In genomic region chr2:218229239-218229638, GRCh38 we compare ENCODE assay signal across 8 cellular contexts. TPM values are rescaled to one million over a fixed set of nuclear protein-coding genes. Genes with fewer than 3 reads are reported as not detected.
A peak's percentile ranks its signal among the peaks of the same experiment; 100 is the strongest.
DNase-seq lines count a peak whose midpoint lies in the region; ATAC-seq lines count a peak whose summit lies in the region.

No MANE protein-coding gene starts in this region.

- peaks cover 89% of the 10 kb centered on the region for H3K36me3 Mint-ChIP-seq in activated CD4-positive, alpha-beta memory T cell treated with anti-CD3 and anti-CD28 coated beads, Interleukin-2, amount 10 ng/mL, durations not matched to agents 7 days and 5 days (ENCODE audit: low read depth)

- peaks cover 82% of the 10 kb centered on the region for H3K4me1 Mint-ChIP-seq in activated CD4-positive, alpha-beta memory T cell treated with anti-CD3 and anti-CD28 coated beads, Interleukin-2, amount 10 ng/mL, durations not matched to agents 7 days and 5 days

- CTCF ChIA-PET in activated CD4-positive, alpha-beta memory T cell treated with anti-CD3 and anti-CD28 coated beads, Interleukin-2, amount 10 ng/mL, durations not matched to agents 7 days and 5 days (lab: Charles Lee), result interaction anchor here (0.9 to 4.6 kb wide), 18 partner anchors 8 to 481 kb away, joined by 3 to 62 read pairs (median 5); partner anchors contain the start of genes AAMP, ARPC2 and PNKD

- peak overlapping the region; percentile 86 for H3K27ac Mint-ChIP-seq in activated CD4-positive, alpha-beta memory T cell treated with anti-CD3 and anti-CD28 coated beads, Interleukin-2, amount 10 ng/mL, durations not matched to agents 7 days and 5 days

- POLR2A ChIA-PET in activated CD4-positive, alpha-beta memory T cell treated with anti-CD3 and anti-CD28 coated beads, Interleukin-2, amount 10 ng/mL, durations not matched to agents 7 days and 5 days (lab: Charles Lee), result interaction anchor here (0.9 to 11.0 kb wide), 16 partner anchors 9 to 430 kb away, joined by 3 to 260 read pairs (median 8); partner anchors contain the start of genes AAMP, ARPC2, BCS1L and CTDSP1

- DNase-seq in GM04504 (ENCODE audit: low read depth), result peak; percentile 54
- peak; percentile 74 for DNase-seq in Jurkat, Clone E6-1 (ENCODE audit: low read depth, low spot score)
- DNase-seq in activated CD4-positive, alpha-beta memory T cell treated with anti-CD3 and anti-CD28 coated beads, Interleukin-2, amount 10 ng/mL, durations not matched to agents 7 days and 5 days, result peak; percentile 63
- no peak for DNase-seq in Right ventricle myocardium superior
- DNase-seq in stimulated activated CD4-positive, alpha-beta T cell treated with anti-CD3 and anti-CD28 coated beads, Interleukin-4, amount 100 ng/mL, for 24 hours, result peak; percentile 58
- DNase-seq in NCI-H2081 treated with DMSO at 0.1 percent for 48 hours (lab: John Stamatoyannopoulos, UW), result no peak
- no peak for DNase-seq in NCI-H510A (lab: John Stamatoyannopoulos, UW)

- H3K4me3 Mint-ChIP-seq in activated CD4-positive, alpha-beta memory T cell treated with anti-CD3 and anti-CD28 coated beads, Interleukin-2, amount 10 ng/mL, durations not matched to agents 7 days and 5 days, result peak overlapping the region; percentile 33

- no peak overlapping the region for H3K4me3 ChIP-seq in Jurkat, Clone E6-1 (ENCODE audit: low read length)

- ATAC-seq in GM21529 (IDR thresholded peaks at IDR 0.05; ENCODE audit: unreplicated experiment), result peak; percentile 93
- ATAC-seq in Right ventricle myocardium superior (ENCODE audit: poor library complexity), result peak; percentile 54

- H3K9me3 Mint-ChIP-seq in activated CD4-positive, alpha-beta memory T cell treated with anti-CD3 and anti-CD28 coated beads, Interleukin-2, amount 10 ng/mL, durations not matched to agents 7 days and 5 days, result no peaks in the 10 kb centered on the region

- H3K27me3 Mint-ChIP-seq in activated CD4-positive, alpha-beta memory T cell treated with anti-CD3 and anti-CD28 coated beads, Interleukin-2, amount 10 ng/mL, durations not matched to agents 7 days and 5 days, result no peaks in the 10 kb centered on the region

- intact Hi-C loops in Right ventricle myocardium superior (cut with DNase I), result no loop called here

RNA-seq across cellular contexts. Expression of gene ARPC2, which starts 12.2 kb away (rescaled TPM):
- polyA plus RNA-seq in Jurkat, Clone E6-1 (2012; ENCODE audit: insufficient read depth, insufficient read length), result 511 TPM
- total RNA-seq in activated CD4-positive, alpha-beta memory T cell treated with anti-CD3 and anti-CD28 coated beads, Interleukin-2, amount 10 ng/mL, durations not matched to agents 7 days and 5 days, result 100 to 1,000 TPM; 765 to 778 TPM
- 123 TPM for total RNA-seq in Right ventricle myocardium superior

RNA-seq across cellular contexts. Expression of gene GPBAR1, which starts 31.6 kb away (rescaled TPM):
- not detected for polyA plus RNA-seq in Jurkat, Clone E6-1 (2012; ENCODE audit: insufficient read depth, insufficient read length)
- under 1 TPM; 0.68 to 0.75 TPM for total RNA-seq in activated CD4-positive, alpha-beta memory T cell treated with anti-CD3 and anti-CD28 coated beads, Interleukin-2, amount 10 ng/mL, durations not matched to agents 7 days and 5 days
- 1.8 TPM for total RNA-seq in Right ventricle myocardium superior

RNA-seq across cellular contexts. Expression of gene AAMP, which starts 40.7 kb away (rescaled TPM):
- polyA plus RNA-seq in Jurkat, Clone E6-1 (2012; ENCODE audit: insufficient read depth, insufficient read length), result 145 TPM
- 10 to 100 TPM; 44.2 to 46.8 TPM for total RNA-seq in activated CD4-positive, alpha-beta memory T cell treated with anti-CD3 and anti-CD28 coated beads, Interleukin-2, amount 10 ng/mL, durations not matched to agents 7 days and 5 days
- 48.4 TPM for total RNA-seq in Right ventricle myocardium superior

RNA-seq across cellular contexts. Expression of gene PNKD, which starts 41.1 kb away (rescaled TPM):
- 52.3 TPM for polyA plus RNA-seq in Jurkat, Clone E6-1 (2012; ENCODE audit: insufficient read depth, insufficient read length)
- total RNA-seq in activated CD4-positive, alpha-beta memory T cell treated with anti-CD3 and anti-CD28 coated beads, Interleukin-2, amount 10 ng/mL, durations not matched to agents 7 days and 5 days, result 10 to 100 TPM; 30.1 to 31.8 TPM
- 72.9 TPM for total RNA-seq in Right ventricle myocardium superior

Comparison
In these comparisons a context has a peak if more than half of its experiments do, and no peak if none do; other contexts are left out.
1. DNase-seq: peak in GM04504 (single experiment), Jurkat, Clone E6-1 (single experiment), activated CD4-positive, alpha-beta memory T cell treated with anti-CD3 and anti-CD28 coated beads, Interleukin-2, amount 10 ng/mL, durations not matched to agents 7 days and 5 days (single experiment) and stimulated activated CD4-positive, alpha-beta T cell treated with anti-CD3 and anti-CD28 coated beads, Interleukin-4, amount 100 ng/mL, for 24 hours (single experiment); none in Right ventricle myocardium superior (single experiment), NCI-H2081 treated with DMSO at 0.1 percent for 48 hours (single experiment) and NCI-H510A (single experiment).